Comparison of ENCODE assay signal across 8 cellular contexts in genomic region chr1:61051455-61052392, GRCh38. TPM values are rescaled to one million over a fixed set of nuclear protein-coding genes. Genes with fewer than 3 reads are reported as not detected.
DNase-seq lines count a peak whose midpoint lies in the region; ATAC-seq and TF ChIP-seq lines count a peak whose summit lies in the region.

No MANE protein-coding gene starts in this region.

- peaks cover 57% of the 10 kb centered on the region for H3K27me3 Mint-ChIP-seq in activated CD4-positive, alpha-beta memory T cell treated with anti-CD3 and anti-CD28 coated beads, Interleukin-2, amount 10 ng/mL, durations not matched to agents 7 days and 5 days

- peaks cover 0 to 57% of the 10 kb centered on the region in 2 donors for H3K4me1 ChIP-seq in right atrium auricular region
- peaks cover 18% of the 10 kb centered on the region for H3K4me1 ChIP-seq in rectal smooth muscle tissue (ENCODE audit: control insufficient read depth, insufficient read depth, low read length)

- TF ChIP-seq CTCF in GM20000 (IDR thresholded peaks at IDR 0.05; ENCODE audit: extremely low read depth, missing control alignments) (no peak), right atrium auricular region (IDR thresholded peaks at IDR 0.05) (no peak)

- peak overlapping the region; percentile 55 for H3K4me3 Mint-ChIP-seq in activated CD4-positive, alpha-beta memory T cell treated with anti-CD3 and anti-CD28 coated beads, Interleukin-2, amount 10 ng/mL, durations not matched to agents 7 days and 5 days

- peak; percentile 31 for DNase-seq in GM20000 (ENCODE audit: low spot score)
- no peak for DNase-seq in activated CD4-positive, alpha-beta memory T cell treated with anti-CD3 and anti-CD28 coated beads, Interleukin-2, amount 10 ng/mL, durations not matched to agents 7 days and 5 days
- DNase-seq in right atrium auricular region (ENCODE audit: low spot score) = peak; percentile 77
- no peak for DNase-seq in GM19238 (ENCODE audit: insufficient read length, low spot score)
- no peak for DNase-seq in ecto neural progenitor cell (ENCODE audit: low spot score)

- no peaks in the 10 kb centered on the region for H3K9me3 Mint-ChIP-seq in activated CD4-positive, alpha-beta memory T cell treated with anti-CD3 and anti-CD28 coated beads, Interleukin-2, amount 10 ng/mL, durations not matched to agents 7 days and 5 days

- POLR2A ChIA-PET in activated CD4-positive, alpha-beta memory T cell treated with anti-CD3 and anti-CD28 coated beads, Interleukin-2, amount 10 ng/mL, durations not matched to agents 7 days and 5 days (lab: Charles Lee) = interaction anchor here (0.7 to 5.5 kb wide), 2 partner anchors 9 to 26 kb away, joined by 3 to 55 read pairs; no protein-coding TSS in a partner anchor

- H3K4me1 Mint-ChIP-seq in activated CD4-positive, alpha-beta memory T cell treated with anti-CD3 and anti-CD28 coated beads, Interleukin-2, amount 10 ng/mL, durations not matched to agents 7 days and 5 days = peaks cover 40% of the 10 kb centered on the region

- ATAC-seq in GM21786 (IDR thresholded peaks at IDR 0.05; ENCODE audit: unreplicated experiment) (no peak), GM21825 (IDR thresholded peaks at IDR 0.05; ENCODE audit: unreplicated experiment) (no peak)

- H3K36me3 ChIP-seq in right atrium auricular region (no peaks in the 10 kb centered on the region), rectal smooth muscle tissue (ENCODE audit: control insufficient read depth, insufficient read depth, low read length) (no peaks in the 10 kb centered on the region)

- H3K9ac ChIP-seq in rectal smooth muscle tissue (ENCODE audit: low read length) = no peak overlapping the region

- peak overlapping the region; percentile 86 to 88 for H3K4me3 ChIP-seq in right atrium auricular region
- peak overlapping the region; percentile 73 for H3K4me3 ChIP-seq in rectal smooth muscle tissue (ENCODE audit: low read length)

- no peaks in the 10 kb centered on the region for H3K36me3 Mint-ChIP-seq in activated CD4-positive, alpha-beta memory T cell treated with anti-CD3 and anti-CD28 coated beads, Interleukin-2, amount 10 ng/mL, durations not matched to agents 7 days and 5 days (ENCODE audit: low read depth)

- no peak overlapping the region for H3K27ac Mint-ChIP-seq in activated CD4-positive, alpha-beta memory T cell treated with anti-CD3 and anti-CD28 coated beads, Interleukin-2, amount 10 ng/mL, durations not matched to agents 7 days and 5 days

- H3K27ac ChIP-seq in right atrium auricular region = peak overlapping the region; percentile 97 to 99
- H3K27ac ChIP-seq in rectal smooth muscle tissue (ENCODE audit: low read depth, low read length) = peak overlapping the region; percentile 91

- CTCF ChIA-PET in activated CD4-positive, alpha-beta memory T cell treated with anti-CD3 and anti-CD28 coated beads, Interleukin-2, amount 10 ng/mL, durations not matched to agents 7 days and 5 days (lab: Charles Lee) = interaction anchor here (1.1 to 4.1 kb wide), 8 partner anchors 8 to 400 kb away, joined by 3 to 73 read pairs (median 11); no protein-coding TSS in a partner anchor

- no peaks in the 10 kb centered on the region for H3K9me3 ChIP-seq in right atrium auricular region

- H3K27me3 ChIP-seq in right atrium auricular region (no peaks in the 10 kb centered on the region), rectal smooth muscle tissue (ENCODE audit: control insufficient read depth, insufficient read depth, low read length) (no peaks in the 10 kb centered on the region)

RNA-seq across cellular contexts. Expression of gene NFIA, which starts 30.6 kb away (rescaled TPM):
- 1 to 10 TPM; 2.4 to 3.0 TPM for total RNA-seq in activated CD4-positive, alpha-beta memory T cell treated with anti-CD3 and anti-CD28 coated beads, Interleukin-2, amount 10 ng/mL, durations not matched to agents 7 days and 5 days
- total RNA-seq in right atrium auricular region = 10 to 100 TPM; 75.3 to 81.3 TPM

Comparison
In these comparisons a context has a peak if more than half of its experiments do, and no peak if none do; other contexts are left out.
1. DNase-seq: peak in GM20000 (single experiment) and right atrium auricular region (single experiment); none in activated CD4-positive, alpha-beta memory T cell treated with anti-CD3 and anti-CD28 coated beads, Interleukin-2, amount 10 ng/mL, durations not matched to agents 7 days and 5 days (single experiment), GM19238 (single experiment) and ecto neural progenitor cell (single experiment).
2. RNA of gene NFIA, which starts 30.6 kb away (total RNA-seq): 75.3 to 81.3 TPM in right atrium auricular region; 2.4 to 3.0 TPM in activated CD4-positive, alpha-beta memory T cell treated with anti-CD3 and anti-CD28 coated beads, Interleukin-2, amount 10 ng/mL, durations not matched to agents 7 days and 5 days; every median in the first group is over 10 times any median in the second.